In the genomic region with DNA sequence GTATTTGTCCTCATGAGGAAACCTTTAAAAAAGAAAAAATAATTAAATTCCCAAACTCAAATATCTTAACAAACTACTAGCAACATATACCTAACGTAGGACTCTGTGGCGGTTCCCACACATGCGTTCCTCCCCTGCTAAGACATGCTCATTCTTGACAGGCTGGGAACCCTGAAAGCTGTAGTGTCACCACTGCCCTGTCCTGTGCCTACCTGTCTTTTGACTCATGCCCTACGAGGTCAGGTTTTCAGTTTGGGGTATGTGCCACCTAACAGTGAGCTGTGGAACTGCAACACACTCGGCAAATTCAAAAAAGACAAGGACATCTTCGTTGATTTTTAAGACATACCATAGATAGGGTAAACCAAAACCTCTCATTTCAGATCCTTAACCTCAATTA, we compare ENCODE assay signal across 10 cellular contexts. TPM values are rescaled to one million over a fixed set of nuclear protein-coding genes. Genes with fewer than 3 reads are reported as not detected.
DNase-seq lines count a peak whose midpoint lies in the region; ATAC-seq and TF ChIP-seq lines count a peak whose summit lies in the region.
"Had no signal": no experiment of that assay in that cellular context is flagged by ENCODE, and none has a peak within 500 bp of the region (broad histone marks: within the 10 kb centered on the region; RNA-seq: fewer than 3 reads in every experiment).

No MANE protein-coding gene starts in this region.

- peak; percentile 49 for ATAC-seq in memory B cell (ENCODE audit: low read depth)

- H3K36me3 Mint-ChIP-seq in activated CD4-positive, alpha-beta memory T cell treated with anti-CD3 and anti-CD28 coated beads, Interleukin-2, amount 10 ng/mL, durations not matched to agents 7 days and 5 days (ENCODE audit: low read depth) = peaks cover 61% of the 10 kb centered on the region
- H3K36me3 Mint-ChIP-seq in memory B cell = peaks cover 31% of the 10 kb centered on the region

- H3K9me3 Mint-ChIP-seq in activated CD4-positive, alpha-beta memory T cell treated with anti-CD3 and anti-CD28 coated beads, Interleukin-2, amount 10 ng/mL, durations not matched to agents 7 days and 5 days = no peaks in the 10 kb centered on the region
- no peaks in the 10 kb centered on the region for H3K9me3 Mint-ChIP-seq in memory B cell

- peak; percentile 9 for DNase-seq in NCI-H1694 treated with DMSO at 0.1 percent for 48 hours (lab: John Stamatoyannopoulos, UW)
- no peak for DNase-seq in NCI-H1694 (lab: John Stamatoyannopoulos, UW)
- no peak for DNase-seq in HFF-Myc (ENCODE audit: extremely low read depth, low read depth)
- peak; percentile 20 for DNase-seq in activated CD4-positive, alpha-beta memory T cell treated with anti-CD3 and anti-CD28 coated beads, Interleukin-2, amount 10 ng/mL, durations not matched to agents 7 days and 5 days
- no peak for DNase-seq in memory B cell (ENCODE audit: low spot score in 2 of 2)
- no peak for DNase-seq in OCI-M1 (lab: John Stamatoyannopoulos, UW)
- no peak for DNase-seq in mucosa of gallbladder (ENCODE audit: low spot score)
- no peak for DNase-seq in stimulated activated CD4-positive, alpha-beta T cell treated with anti-CD3 and anti-CD28 coated beads, Interleukin-1b, Interleukin-23, amount 100 ng/mL, for 48 hours
- DNase-seq: ACHN had no signal

- CTCF ChIA-PET in activated CD4-positive, alpha-beta memory T cell treated with anti-CD3 and anti-CD28 coated beads, Interleukin-2, amount 10 ng/mL, durations not matched to agents 7 days and 5 days (lab: Charles Lee) = interaction anchor here (0.6 to 1.4 kb wide), 3 partner anchors 12 to 30 kb away, joined by 3 to 5 read pairs (median 3); no protein-coding TSS in a partner anchor

- H3K27me3 Mint-ChIP-seq in activated CD4-positive, alpha-beta memory T cell treated with anti-CD3 and anti-CD28 coated beads, Interleukin-2, amount 10 ng/mL, durations not matched to agents 7 days and 5 days = no peaks in the 10 kb centered on the region
- no peaks in the 10 kb centered on the region for H3K27me3 Mint-ChIP-seq in memory B cell

- H3K4me3 ChIP-seq in HFF-Myc (replicated peaks; ENCODE audit: low read depth, low read length) = no peak overlapping the region
- H3K4me3 ChIP-seq: coronary artery had no signal

- POLR2A ChIA-PET in activated CD4-positive, alpha-beta memory T cell treated with anti-CD3 and anti-CD28 coated beads, Interleukin-2, amount 10 ng/mL, durations not matched to agents 7 days and 5 days (lab: Charles Lee) = no interaction called here

- TF ChIP-seq CTCF in HFF-Myc (IDR thresholded peaks at IDR 0.05; ENCODE audit: low read depth, low read length, missing control alignments) = peak; percentile 23

- no peak overlapping the region for H3K4me3 Mint-ChIP-seq in activated CD4-positive, alpha-beta memory T cell treated with anti-CD3 and anti-CD28 coated beads, Interleukin-2, amount 10 ng/mL, durations not matched to agents 7 days and 5 days
- no peak overlapping the region for H3K4me3 Mint-ChIP-seq in memory B cell

- H3K4me1 Mint-ChIP-seq in activated CD4-positive, alpha-beta memory T cell treated with anti-CD3 and anti-CD28 coated beads, Interleukin-2, amount 10 ng/mL, durations not matched to agents 7 days and 5 days = peaks cover 24% of the 10 kb centered on the region
- H3K4me1 Mint-ChIP-seq in memory B cell = no peaks in the 10 kb centered on the region

- peak overlapping the region; percentile 61 for H3K27ac Mint-ChIP-seq in activated CD4-positive, alpha-beta memory T cell treated with anti-CD3 and anti-CD28 coated beads, Interleukin-2, amount 10 ng/mL, durations not matched to agents 7 days and 5 days
- H3K27ac Mint-ChIP-seq in memory B cell = no peak overlapping the region

RNA-seq across cellular contexts. Expression of gene IDS, which starts 17.8 kb away (rescaled TPM):
- 100 to 1,000 TPM; 114 to 116 TPM for total RNA-seq in activated CD4-positive, alpha-beta memory T cell treated with anti-CD3 and anti-CD28 coated beads, Interleukin-2, amount 10 ng/mL, durations not matched to agents 7 days and 5 days
- total RNA-seq in mucosa of gallbladder = 55.4 TPM

RNA-seq across cellular contexts. Expression of gene EOLA1, which starts 53.5 kb away (rescaled TPM):
- 10 to 100 TPM; 31.8 to 36.4 TPM for total RNA-seq in activated CD4-positive, alpha-beta memory T cell treated with anti-CD3 and anti-CD28 coated beads, Interleukin-2, amount 10 ng/mL, durations not matched to agents 7 days and 5 days
- total RNA-seq in mucosa of gallbladder = 18.6 TPM

Comparison
In these comparisons a context has a peak if more than half of its experiments do, and no peak if none do; other contexts are left out.
1. DNase-seq: peak in NCI-H1694 treated with DMSO at 0.1 percent for 48 hours (single experiment) and activated CD4-positive, alpha-beta memory T cell treated with anti-CD3 and anti-CD28 coated beads, Interleukin-2, amount 10 ng/mL, durations not matched to agents 7 days and 5 days (single experiment); none in NCI-H1694 (single experiment), HFF-Myc (single experiment), memory B cell (0 of 2), OCI-M1 (single experiment), mucosa of gallbladder (single experiment) and stimulated activated CD4-positive, alpha-beta T cell treated with anti-CD3 and anti-CD28 coated beads, Interleukin-1b, Interleukin-23, amount 100 ng/mL, for 48 hours (single experiment).